ENCODE assay signal across 25 cellular contexts in genomic region chr2:196187898-196188458, GRCh38. TPM values are rescaled to one million over a fixed set of nuclear protein-coding genes. Genes with fewer than 3 reads are reported as not detected.
A peak's percentile ranks its signal among the peaks of the same experiment; 100 is the strongest.
DNase-seq lines count a peak whose midpoint lies in the region; ATAC-seq and TF ChIP-seq lines count a peak whose summit lies in the region.
"Had no signal": no experiment of that assay in that cellular context is flagged by ENCODE, and none has a peak within 500 bp of the region (broad histone marks: within the 10 kb centered on the region; RNA-seq: fewer than 3 reads in every experiment).

No MANE protein-coding gene starts in this region.

- POLR2A ChIA-PET in CD8-positive, alpha-beta T cell (lab: Charles Lee), result interaction anchor here (1.0 kb wide), 1 partner anchor 9 kb away, joined by 5 read pairs; no protein-coding TSS in a partner anchor
- POLR2A ChIA-PET in T-cell (lab: Charles Lee), result interaction anchor here in 1 of 2 donors (0.7 kb wide), 1 partner anchor 945 kb away, joined by 3 read pairs; no protein-coding TSS in a partner anchor

- no peaks in the 10 kb centered on the region for H3K27me3 ChIP-seq in CD8-positive, alpha-beta T cell (ENCODE audit: insufficient read depth, low read length)
- H3K27me3 ChIP-seq: dorsolateral prefrontal cortex, spleen had no signal

- H3K4me1 ChIP-seq in CD8-positive, alpha-beta T cell (ENCODE audit: insufficient read depth, low read length), result peaks cover 62% of the 10 kb centered on the region

- no peak overlapping the region for H3K27ac ChIP-seq in CD8-positive, alpha-beta T cell (ENCODE audit: low read depth, low read length)
- H3K27ac ChIP-seq: dorsolateral prefrontal cortex, RWPE1, spleen, thoracic aorta had no signal

- DNase-seq in CD8-positive, alpha-beta T cell, result no peak
- DNase-seq in T-cell (no peak), NCI-H69 (lab: John Stamatoyannopoulos, UW) (no peak), NCI-H1048 (lab: John Stamatoyannopoulos, UW) (no peak), left ventricle myocardium superior (no peak)
- DNase-seq: activated CD4-positive, CD25-positive, alpha-beta regulatory T cell; activated CD8-positive, alpha-beta memory T cell treated with anti-CD3 and anti-CD28 coated beads for 24 hours; activated naive CD4-positive, alpha-beta T cell treated with anti-CD3 and anti-CD28 coated beads for 36 hours; activated T-cell treated with anti-CD3 and anti-CD28 coated beads, Interleukin-2, amount 50 U/mL, for 48 hours; central memory CD4-positive, alpha-beta T cell; DMS53; dorsolateral prefrontal cortex; glutamatergic neuron; HCEC 1CT; mesendoderm; naive B cell; NCI-H1105 treated with DMSO at 0.1 percent for 48 hours; NCI-H526; spleen; stimulated activated CD4-positive, alpha-beta T cell treated with anti-CD3 and anti-CD28 coated beads, Interleukin-4, amount 100 ng/mL, for 1 hour; stimulated activated naive CD4-positive, alpha-beta T cell treated with Interleukin-2 at 50 U/mL for 16 hours had no signal

- H3K9me3 ChIP-seq in CD8-positive, alpha-beta T cell (ENCODE audit: low read length), result no peaks in the 10 kb centered on the region
- H3K9me3 ChIP-seq: thoracic aorta had no signal

- H3K36me3 Mint-ChIP-seq in CD8-positive, alpha-beta T cell, result no peaks in the 10 kb centered on the region
- H3K36me3 Mint-ChIP-seq in T-cell, result no peaks in the 10 kb centered on the region
- H3K36me3 Mint-ChIP-seq: naive B cell had no signal

- no peak for ATAC-seq in CD8-positive, alpha-beta T cell
- ATAC-seq in GM18517 (IDR thresholded peaks at IDR 0.05; ENCODE audit: unreplicated experiment) (peak; percentile 69), HG02588 (IDR thresholded peaks at IDR 0.05; ENCODE audit: unreplicated experiment) (peak; percentile 60), T-cell (replicated peaks in 1 of 4) (no peak), left ventricle myocardium superior (no peak)

- no peak overlapping the region for H3K4me3 Mint-ChIP-seq in CD8-positive, alpha-beta T cell
- H3K4me3 Mint-ChIP-seq in T-cell, result no peak overlapping the region
- H3K4me3 Mint-ChIP-seq: activated naive CD4-positive, alpha-beta T cell treated with anti-CD3 and anti-CD28 coated beads for 36 hours had no signal

- intact Hi-C loops in CD8-positive, alpha-beta T cell (cut with DNase I, micrococcal nuclease), result loop anchor here in 1 of 2 experiments (2.0 to 10.0 kb wide), 2 partner anchors 17 to 653 kb away; no protein-coding TSS in a partner anchor
- intact Hi-C loops in left ventricle myocardium superior (cut with micrococcal nuclease), result no loop called here

- no peak for TF ChIP-seq CTCF in CD8-positive, alpha-beta T cell (IDR thresholded peaks at IDR 0.05)

- H3K4me3 ChIP-seq in CD8-positive, alpha-beta T cell (ENCODE audit: low read depth, low read length), result no peak overlapping the region
- H3K4me3 ChIP-seq: dorsolateral prefrontal cortex, spleen, thoracic aorta had no signal

- H3K27me3 Mint-ChIP-seq in CD8-positive, alpha-beta T cell (ENCODE audit: low read depth), result no peaks in the 10 kb centered on the region
- H3K27me3 Mint-ChIP-seq in T-cell, result no peaks in the 10 kb centered on the region
- H3K27me3 Mint-ChIP-seq: naive B cell had no signal

- H3K36me3 ChIP-seq in CD8-positive, alpha-beta T cell (ENCODE audit: insufficient read depth, low read length), result no peaks in the 10 kb centered on the region
- H3K36me3 ChIP-seq: spleen, thoracic aorta had no signal

- CTCF ChIA-PET in CD8-positive, alpha-beta T cell (lab: Charles Lee), result no interaction called here
- CTCF ChIA-PET in T-cell (lab: Charles Lee), result no interaction called here

- no peaks in the 10 kb centered on the region for H3K9me3 Mint-ChIP-seq in CD8-positive, alpha-beta T cell
- H3K9me3 Mint-ChIP-seq in T-cell, result peaks cover 0 to 4% (median 0%) of the 10 kb centered on the region in 3 donors

- peaks cover 82% of the 10 kb centered on the region for H3K4me1 Mint-ChIP-seq in CD8-positive, alpha-beta T cell (ENCODE audit: low read depth)
- H3K4me1 Mint-ChIP-seq in T-cell, result peaks cover 78 to 87% (median 84%) of the 10 kb centered on the region in 3 donors

- peak overlapping the region; percentile 64 for H3K27ac Mint-ChIP-seq in CD8-positive, alpha-beta T cell
- peak overlapping the region; percentile 68 to 71 for H3K27ac Mint-ChIP-seq in T-cell

RNA-seq across cellular contexts. Expression of gene STK17B, which starts 16.6 kb away (rescaled TPM):
- 100 to 1,000 TPM; 582 to 601 TPM for total RNA-seq in CD8-positive, alpha-beta T cell
- total RNA-seq in T-cell (100 to 1,000 TPM; 218 to 478 (median 248) TPM), left ventricle myocardium superior (7.2 TPM)

Comparison
In these comparisons a context has a peak if more than half of its experiments do, and no peak if none do; other contexts are left out.
1. ATAC-seq: peak in GM18517 (single experiment) and HG02588 (single experiment); none in CD8-positive, alpha-beta T cell (single experiment), T-cell (0 of 4) and left ventricle myocardium superior (single experiment).
2. RNA of gene STK17B, which starts 16.6 kb away (total RNA-seq): 582 to 601 TPM in CD8-positive, alpha-beta T cell and 218 to 478 TPM in T-cell; 7.2 TPM in left ventricle myocardium superior (single experiment); every median in the first group is over 10 times any median in the second.